ENCODE assay signal across 8 cellular contexts in the genomic region with DNA sequence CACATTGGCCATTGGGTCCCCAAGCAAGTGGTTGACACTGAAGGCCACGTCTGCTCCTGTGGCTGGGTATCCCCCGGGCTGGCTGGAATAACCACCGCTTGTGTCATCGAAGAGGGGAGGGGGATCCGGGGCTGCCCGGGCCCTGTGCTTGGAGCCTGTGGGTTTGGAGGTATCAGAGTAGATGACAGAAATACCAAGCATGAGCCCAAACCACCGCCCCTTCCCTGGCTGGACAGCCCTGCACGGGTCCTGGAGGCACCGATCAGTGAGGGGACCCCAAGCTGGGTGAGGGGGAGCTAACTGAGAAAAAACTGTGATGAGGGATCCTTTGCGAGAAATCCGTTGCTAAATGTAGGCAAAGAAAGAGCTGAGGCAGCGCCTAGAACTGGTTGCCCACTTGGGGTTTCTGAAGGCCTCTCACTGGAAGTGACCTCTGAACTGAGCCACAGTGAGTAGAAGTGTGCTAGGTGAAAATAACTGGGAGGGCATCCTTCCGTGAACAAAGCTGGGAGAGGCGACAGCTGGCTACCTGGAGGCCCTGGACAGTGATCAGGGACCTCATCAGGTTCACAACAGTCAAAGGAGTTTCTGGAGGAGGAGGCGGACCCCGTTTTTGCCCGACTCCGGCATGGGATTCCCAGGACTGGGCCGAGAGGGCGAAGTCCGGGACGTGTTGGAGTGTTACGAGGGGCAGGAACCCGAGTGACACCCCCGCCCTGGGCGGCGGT. TPM values are rescaled to one million over a fixed set of nuclear protein-coding genes. Genes with fewer than 3 reads are reported as not detected.
DNase-seq lines count a peak whose midpoint lies in the region; ATAC-seq, FAIRE-seq and TF ChIP-seq lines count a peak whose summit lies in the region.

No MANE protein-coding gene starts in this region.

- no peak for FAIRE-seq in astrocyte (lab: Jason Lieb, UNC)

- H3K4me3 Mint-ChIP-seq in CD4-positive, CD25-positive, alpha-beta regulatory T cell, result peak overlapping the region; percentile 88 to 92 (median 90)
- H3K4me3 Mint-ChIP-seq in astrocyte (ENCODE audit: unreplicated experiment), result peak overlapping the region; percentile 90

- H3K27me3 Mint-ChIP-seq in CD4-positive, CD25-positive, alpha-beta regulatory T cell, result peaks cover 30% of the 10 kb centered on the region
- peaks cover 18% of the 10 kb centered on the region for H3K27me3 Mint-ChIP-seq in astrocyte (ENCODE audit: low read depth, unreplicated experiment)

- no peak for ATAC-seq in CD4-positive, CD25-positive, alpha-beta regulatory T cell (ENCODE audit: low read depth in 2 of 2)
- ATAC-seq in HG03342 (IDR thresholded peaks at IDR 0.05; ENCODE audit: unreplicated experiment) (peak; percentile 1), HG02970 (IDR thresholded peaks at IDR 0.05; ENCODE audit: low FRiP score, unreplicated experiment) (no peak)

- peak overlapping the region; percentile 69 for H2AFZ ChIP-seq in astrocyte (ENCODE audit: low read depth, low read length)

- peak overlapping the region in 2 of 3 donors; percentile 20 to 91 for H3K27ac Mint-ChIP-seq in CD4-positive, CD25-positive, alpha-beta regulatory T cell
- H3K27ac Mint-ChIP-seq in astrocyte (ENCODE audit: unreplicated experiment), result peak overlapping the region; percentile 94

- no peaks in the 10 kb centered on the region for H3K36me3 Mint-ChIP-seq in CD4-positive, CD25-positive, alpha-beta regulatory T cell
- H3K36me3 Mint-ChIP-seq in astrocyte (ENCODE audit: low read depth, unreplicated experiment), result peaks cover 6% of the 10 kb centered on the region

- peak overlapping the region; percentile 94 for H3K9ac ChIP-seq in astrocyte (ENCODE audit: low read length)

- TF ChIP-seq CTCF in astrocyte (IDR thresholded peaks at IDR 0.05; ENCODE audit: insufficient read depth, low read depth, low read length), result no peak
- no peak for TF ChIP-seq CTCF in thyroid gland (IDR thresholded peaks at IDR 0.05)

- no peaks in the 10 kb centered on the region for H3K36me3 ChIP-seq in CD4-positive, CD25-positive, alpha-beta regulatory T cell (ENCODE audit: control insufficient read depth, insufficient read depth, low read length)
- H3K36me3 ChIP-seq in astrocyte (ENCODE audit: insufficient read depth, low read length), result peaks cover 7% of the 10 kb centered on the region
- peaks cover 0 to 6% of the 10 kb centered on the region in 2 donors for H3K36me3 ChIP-seq in thyroid gland

- no peak for TF ChIP-seq POLR2A in thyroid gland (IDR thresholded peaks at IDR 0.05)

- peak in 1 of 3 donors; percentile 17 for DNase-seq in CD4-positive, CD25-positive, alpha-beta regulatory T cell
- no peak for DNase-seq in astrocyte (ENCODE audit: low read depth)
- peak; percentile 62 for DNase-seq in left kidney (ENCODE audit: low read depth, low spot score)
- DNase-seq in thyroid gland, result peak in 1 of 2 donors; percentile 26
- DNase-seq in NCI-H524 treated with DMSO at 0.1 percent for 48 hours (lab: John Stamatoyannopoulos, UW), result no peak
- no peak for DNase-seq in cerebellum (ENCODE audit: low spot score)

- H3K4me1 Mint-ChIP-seq in CD4-positive, CD25-positive, alpha-beta regulatory T cell, result peaks cover 11 to 46% (median 19%) of the 10 kb centered on the region in 4 donors
- peaks cover 16% of the 10 kb centered on the region for H3K4me1 Mint-ChIP-seq in astrocyte (ENCODE audit: low read depth, unreplicated experiment)

- H3K4me2 ChIP-seq in astrocyte (ENCODE audit: low read length), result peak overlapping the region; percentile 98

- peak overlapping the region; percentile 80 for H3K27ac ChIP-seq in CD4-positive, CD25-positive, alpha-beta regulatory T cell (ENCODE audit: insufficient read depth, low read length, poor library complexity, severe bottlenecking)
- peak overlapping the region; percentile 97 for H3K27ac ChIP-seq in astrocyte (ENCODE audit: low read depth, low read length)
- H3K27ac ChIP-seq in thyroid gland, result peak overlapping the region; percentile 55 to 88 (median 73)

- intact Hi-C loops in thyroid gland (cut with DNase I), result loop anchor here (5.0 kb wide), 1 partner anchor 134 kb away; a partner anchor contains a TSS

- H3K9me3 ChIP-seq in CD4-positive, CD25-positive, alpha-beta regulatory T cell (ENCODE audit: control insufficient read depth in 2 of 2, low read length in 2 of 2), result no peaks in the 10 kb centered on the region
- no peaks in the 10 kb centered on the region for H3K9me3 ChIP-seq in astrocyte (ENCODE audit: insufficient read depth, low read depth, low read length)
- no peaks in the 10 kb centered on the region for H3K9me3 ChIP-seq in thyroid gland

- peak overlapping the region; percentile 88 for H3K4me3 ChIP-seq in CD4-positive, CD25-positive, alpha-beta regulatory T cell (ENCODE audit: low read depth, low read length)
- peak overlapping the region; percentile 89 for H3K4me3 ChIP-seq in astrocyte (ENCODE audit: insufficient read depth, low read depth, low read length)
- peak overlapping the region; percentile 70 to 93 (median 71) for H3K4me3 ChIP-seq in thyroid gland (replicated peaks in 1 of 3)

- H3K27me3 ChIP-seq in CD4-positive, CD25-positive, alpha-beta regulatory T cell (ENCODE audit: control insufficient read depth, insufficient read depth, low read length), result peaks cover 12% of the 10 kb centered on the region
- peaks cover 18% of the 10 kb centered on the region for H3K27me3 ChIP-seq in astrocyte (ENCODE audit: insufficient read depth, low read length)
- H3K27me3 ChIP-seq in thyroid gland, result peaks cover 4% of the 10 kb centered on the region

- H4K20me1 ChIP-seq in astrocyte (ENCODE audit: insufficient read depth, low read length), result peaks cover 36% of the 10 kb centered on the region

- peaks cover 42% of the 10 kb centered on the region for H3K79me2 ChIP-seq in astrocyte (ENCODE audit: insufficient read depth, low read length)

- WGBS in thyroid gland, 2 donors, result 14 to 24% methylated on average over 15 to 22 of the region's 27 CpGs

- H3K9me3 Mint-ChIP-seq in CD4-positive, CD25-positive, alpha-beta regulatory T cell, result peaks cover 0 to 1% (median 0%) of the 10 kb centered on the region in 7 donors
- no peaks in the 10 kb centered on the region for H3K9me3 Mint-ChIP-seq in astrocyte (ENCODE audit: unreplicated experiment)

- peaks cover 39% of the 10 kb centered on the region for H3K4me1 ChIP-seq in CD4-positive, CD25-positive, alpha-beta regulatory T cell (ENCODE audit: control insufficient read depth, insufficient read depth, low read length, poor library complexity, severe bottlenecking)
- peaks cover 22% of the 10 kb centered on the region for H3K4me1 ChIP-seq in astrocyte (ENCODE audit: insufficient read depth, low read length)
- H3K4me1 ChIP-seq in thyroid gland, result peaks cover 22% of the 10 kb centered on the region in 2 donors

RNA-seq across cellular contexts. Expression of a gene that starts 0.6 kb away (rescaled TPM):
- 29.3 TPM for total RNA-seq in CD4-positive, CD25-positive, alpha-beta regulatory T cell
- polyA plus RNA-seq in CD4-positive, CD25-positive, alpha-beta regulatory T cell, result 10 to 100 TPM; 48.3 to 71.3 (median 55.3) TPM
- 129 and 159 TPM in 2 replicates for total RNA-seq in astrocyte
- 100 to 1,000 TPM in 3 of 4 donors, 10 to 100 TPM in 1; 77.7 to 168 (median 118) TPM for total RNA-seq in thyroid gland
- total RNA-seq in cerebellum, result 28.1 TPM

RNA-seq across cellular contexts. Expression of a gene that starts 3.4 kb away (rescaled TPM):
- total RNA-seq in CD4-positive, CD25-positive, alpha-beta regulatory T cell, result not detected
- not detected for polyA plus RNA-seq in CD4-positive, CD25-positive, alpha-beta regulatory T cell
- total RNA-seq in astrocyte, result 1.8 and 2.0 TPM in 2 replicates
- total RNA-seq in thyroid gland, result 1 to 10 TPM in 1 of 4 donors, under 1 TPM in 2, not detected in 1; 0.20 to 1.1 (median 0.22) TPM
- 6.4 TPM for total RNA-seq in cerebellum

RNA-seq across cellular contexts. Expression of a gene that starts 10.3 kb away (rescaled TPM):
- total RNA-seq in CD4-positive, CD25-positive, alpha-beta regulatory T cell, result 4.5 TPM
- not detected for polyA plus RNA-seq in CD4-positive, CD25-positive, alpha-beta regulatory T cell
- total RNA-seq in astrocyte (12.2 and 12.3 TPM in 2 replicates), thyroid gland (not detected), cerebellum (36.8 TPM)

RNA-seq across cellular contexts. Expression of a gene that starts 19.9 kb away (rescaled TPM):
- 79.6 TPM for total RNA-seq in CD4-positive, CD25-positive, alpha-beta regulatory T cell
- 10 to 100 TPM; 13.1 to 19.6 (median 15.1) TPM for polyA plus RNA-seq in CD4-positive, CD25-positive, alpha-beta regulatory T cell
- total RNA-seq in astrocyte (109 and 120 TPM in 2 replicates), thyroid gland (100 to 1,000 TPM; 122 to 166 (median 130) TPM), cerebellum (25.9 TPM)

RNA-seq across cellular contexts. Expression of a gene that starts 28.5 kb away (rescaled TPM):
- 0.30 TPM for total RNA-seq in CD4-positive, CD25-positive, alpha-beta regulatory T cell
- under 1 TPM; 0.06 to 0.11 (median 0.10) TPM for polyA plus RNA-seq in CD4-positive, CD25-positive, alpha-beta regulatory T cell
- total RNA-seq in astrocyte (50.9 and 58.8 TPM in 2 replicates), thyroid gland (10 to 100 TPM in 1 of 4 donors, 1 to 10 TPM in 3; 4.6 to 24.8 (median 6.6) TPM), cerebellum (5.2 TPM)
